ENCODE assay signal across 9 cellular contexts in genomic region chr5:172559004-172559932, GRCh38.
A peak's percentile ranks its signal among the peaks of the same experiment; 100 is the strongest.
DNase-seq lines count a peak whose midpoint lies in the region; TF ChIP-seq lines count a peak whose summit lies in the region.
"Had no signal": no experiment of that assay in that cellular context is flagged by ENCODE, and none has a peak within 500 bp of the region (broad histone marks: within the 10 kb centered on the region; RNA-seq: fewer than 3 reads in every experiment).

No MANE protein-coding gene starts in this region.

- intact Hi-C loops in esophagus squamous epithelium (cut with DNase I), result no loop called here

- no peak for TF ChIP-seq CTCF in AG04450 (IDR thresholded peaks at IDR 0.05; ENCODE audit: low read depth, low read length)
- no peak for TF ChIP-seq CTCF in esophagus squamous epithelium (IDR thresholded peaks at IDR 0.05)

- H3K27ac ChIP-seq in AG04450 (ENCODE audit: low read depth, low read length) (peak overlapping the region; percentile 39), esophagus squamous epithelium (peak overlapping the region; percentile 75 to 90 (median 84))

- DNase-seq in AG04450 (ENCODE audit: low read depth, low spot score) (peak; percentile 49), NCI-H524 treated with DMSO at 0.1 percent for 48 hours (lab: John Stamatoyannopoulos, UW) (peak; percentile 80), esophagus squamous epithelium (lab: John Stamatoyannopoulos, UW) (no peak), occipital lobe (lab: John Stamatoyannopoulos, UW) (peak; percentile 62), SKM-1 treated with dmso at 0.1 percent for 144 hours (lab: John Stamatoyannopoulos, UW; ENCODE audit: unreplicated experiment) (no peak)
- DNase-seq in stimulated activated CD4-positive, alpha-beta T cell treated with anti-CD3 and anti-CD28 coated beads, Interleukin-2, amount 100 ng/mL, for 48 hours, result no peak
- no peak for DNase-seq in activated CD4-positive, alpha-beta T cell treated with anti-CD3 and anti-CD28 coated beads, Interleukin-2, amount 50 U/mL, for 48 hours
- no peak for DNase-seq in stimulated activated CD4-positive, alpha-beta T cell treated with anti-CD3 and anti-CD28 coated beads, Interleukin-4, amount 100 ng/mL, for 24 hours
- DNase-seq: NCI-H1092 treated with DMSO at 0.1 percent for 48 hours had no signal

- H3K4me1 ChIP-seq in esophagus squamous epithelium, result peaks cover 18 to 99% (median 50%) of the 10 kb centered on the region in 3 donors

- WGBS in esophagus squamous epithelium, 2 donors, result 54% methylated on average over 13 of the region's 23 CpGs

- peaks cover 40% of the 10 kb centered on the region for H3K27me3 ChIP-seq in AG04450 (ENCODE audit: control insufficient read depth, insufficient read depth, low read length)
- H3K27me3 ChIP-seq in esophagus squamous epithelium, result no peaks in the 10 kb centered on the region

- H3K4me3 ChIP-seq in AG04450 (ENCODE audit: low read depth, low read length) (peak overlapping the region; percentile 50), esophagus squamous epithelium (peak overlapping the region in 3 of 4 donors; percentile 7 to 45 (median 27))

- CTCF ChIA-PET in AG04450 (lab: Charles Lee), result no interaction called here

- no peak for TF ChIP-seq POLR2A in esophagus squamous epithelium (IDR thresholded peaks at IDR 0.05)

- POLR2A ChIA-PET in AG04450 (lab: Yijun Ruan, JAX), result no interaction called here

- no peaks in the 10 kb centered on the region for H3K9me3 ChIP-seq in AG04450 (ENCODE audit: control insufficient read depth, insufficient read depth, low read length)
- H3K9me3 ChIP-seq in esophagus squamous epithelium, result no peaks in the 10 kb centered on the region

- no peaks in the 10 kb centered on the region for H3K36me3 ChIP-seq in esophagus squamous epithelium

Comparison
In these comparisons a context has a peak if more than half of its experiments do, and no peak if none do; other contexts are left out.
1. DNase-seq: peak in AG04450 (single experiment), NCI-H524 treated with DMSO at 0.1 percent for 48 hours (single experiment) and occipital lobe (single experiment); none in esophagus squamous epithelium (single experiment), stimulated activated CD4-positive, alpha-beta T cell treated with anti-CD3 and anti-CD28 coated beads, Interleukin-2, amount 100 ng/mL, for 48 hours (0 of 2), activated CD4-positive, alpha-beta T cell treated with anti-CD3 and anti-CD28 coated beads, Interleukin-2, amount 50 U/mL, for 48 hours (0 of 2), stimulated activated CD4-positive, alpha-beta T cell treated with anti-CD3 and anti-CD28 coated beads, Interleukin-4, amount 100 ng/mL, for 24 hours (single experiment) and SKM-1 treated with dmso at 0.1 percent for 144 hours (single experiment).